In the genomic region with DNA sequence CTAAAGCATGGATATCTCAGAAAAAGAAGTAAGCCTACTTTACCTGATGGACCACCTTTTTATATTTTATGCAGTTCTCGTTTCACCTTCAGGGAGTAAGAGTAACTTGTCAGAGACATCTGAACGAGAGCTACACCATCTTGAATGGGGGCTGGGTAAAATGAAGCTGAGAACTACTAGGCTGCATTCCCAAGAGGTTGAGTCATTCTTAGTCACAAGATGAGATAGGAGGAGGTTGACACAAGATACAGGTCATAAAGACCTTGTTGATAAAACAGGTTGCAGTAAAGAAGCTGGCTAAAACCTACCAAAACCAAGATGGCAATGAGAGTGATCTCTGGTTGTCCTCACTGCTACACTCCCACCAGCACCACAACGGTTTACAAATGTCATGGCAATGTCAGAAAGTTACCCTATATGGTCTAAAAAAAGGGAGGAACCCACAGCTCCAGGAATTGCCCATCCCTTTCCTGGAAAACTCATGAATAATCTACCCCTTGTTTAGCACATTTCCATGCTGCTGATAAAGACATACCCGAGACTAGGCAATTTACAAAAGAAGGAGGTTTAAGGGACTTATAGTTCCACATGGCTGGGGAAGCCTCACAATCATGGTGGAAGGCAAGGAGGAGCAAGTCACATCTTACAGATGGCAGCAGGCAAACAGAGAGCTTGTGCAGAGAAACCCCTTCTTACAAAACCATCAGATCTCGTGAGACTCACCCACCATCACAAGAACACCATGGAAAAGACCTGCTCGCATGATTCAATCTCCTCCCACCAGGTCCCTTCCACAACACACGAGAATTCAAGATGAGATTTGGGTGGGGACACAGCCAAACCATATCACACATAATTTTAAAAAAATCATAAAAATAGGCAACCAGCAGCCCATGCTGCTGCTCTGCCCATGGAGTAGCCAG, we compare ENCODE assay signal across 1 cellular context.
TF ChIP-seq lines count a peak whose summit lies in the region.

No MANE protein-coding gene starts in this region.

TF ChIP-seq in K562, 482 proteins besides CTCF, POLR2A, EP300 and RAD21 (continued from another document and continues in another):
- TF ChIP-seq, protein P1, sequence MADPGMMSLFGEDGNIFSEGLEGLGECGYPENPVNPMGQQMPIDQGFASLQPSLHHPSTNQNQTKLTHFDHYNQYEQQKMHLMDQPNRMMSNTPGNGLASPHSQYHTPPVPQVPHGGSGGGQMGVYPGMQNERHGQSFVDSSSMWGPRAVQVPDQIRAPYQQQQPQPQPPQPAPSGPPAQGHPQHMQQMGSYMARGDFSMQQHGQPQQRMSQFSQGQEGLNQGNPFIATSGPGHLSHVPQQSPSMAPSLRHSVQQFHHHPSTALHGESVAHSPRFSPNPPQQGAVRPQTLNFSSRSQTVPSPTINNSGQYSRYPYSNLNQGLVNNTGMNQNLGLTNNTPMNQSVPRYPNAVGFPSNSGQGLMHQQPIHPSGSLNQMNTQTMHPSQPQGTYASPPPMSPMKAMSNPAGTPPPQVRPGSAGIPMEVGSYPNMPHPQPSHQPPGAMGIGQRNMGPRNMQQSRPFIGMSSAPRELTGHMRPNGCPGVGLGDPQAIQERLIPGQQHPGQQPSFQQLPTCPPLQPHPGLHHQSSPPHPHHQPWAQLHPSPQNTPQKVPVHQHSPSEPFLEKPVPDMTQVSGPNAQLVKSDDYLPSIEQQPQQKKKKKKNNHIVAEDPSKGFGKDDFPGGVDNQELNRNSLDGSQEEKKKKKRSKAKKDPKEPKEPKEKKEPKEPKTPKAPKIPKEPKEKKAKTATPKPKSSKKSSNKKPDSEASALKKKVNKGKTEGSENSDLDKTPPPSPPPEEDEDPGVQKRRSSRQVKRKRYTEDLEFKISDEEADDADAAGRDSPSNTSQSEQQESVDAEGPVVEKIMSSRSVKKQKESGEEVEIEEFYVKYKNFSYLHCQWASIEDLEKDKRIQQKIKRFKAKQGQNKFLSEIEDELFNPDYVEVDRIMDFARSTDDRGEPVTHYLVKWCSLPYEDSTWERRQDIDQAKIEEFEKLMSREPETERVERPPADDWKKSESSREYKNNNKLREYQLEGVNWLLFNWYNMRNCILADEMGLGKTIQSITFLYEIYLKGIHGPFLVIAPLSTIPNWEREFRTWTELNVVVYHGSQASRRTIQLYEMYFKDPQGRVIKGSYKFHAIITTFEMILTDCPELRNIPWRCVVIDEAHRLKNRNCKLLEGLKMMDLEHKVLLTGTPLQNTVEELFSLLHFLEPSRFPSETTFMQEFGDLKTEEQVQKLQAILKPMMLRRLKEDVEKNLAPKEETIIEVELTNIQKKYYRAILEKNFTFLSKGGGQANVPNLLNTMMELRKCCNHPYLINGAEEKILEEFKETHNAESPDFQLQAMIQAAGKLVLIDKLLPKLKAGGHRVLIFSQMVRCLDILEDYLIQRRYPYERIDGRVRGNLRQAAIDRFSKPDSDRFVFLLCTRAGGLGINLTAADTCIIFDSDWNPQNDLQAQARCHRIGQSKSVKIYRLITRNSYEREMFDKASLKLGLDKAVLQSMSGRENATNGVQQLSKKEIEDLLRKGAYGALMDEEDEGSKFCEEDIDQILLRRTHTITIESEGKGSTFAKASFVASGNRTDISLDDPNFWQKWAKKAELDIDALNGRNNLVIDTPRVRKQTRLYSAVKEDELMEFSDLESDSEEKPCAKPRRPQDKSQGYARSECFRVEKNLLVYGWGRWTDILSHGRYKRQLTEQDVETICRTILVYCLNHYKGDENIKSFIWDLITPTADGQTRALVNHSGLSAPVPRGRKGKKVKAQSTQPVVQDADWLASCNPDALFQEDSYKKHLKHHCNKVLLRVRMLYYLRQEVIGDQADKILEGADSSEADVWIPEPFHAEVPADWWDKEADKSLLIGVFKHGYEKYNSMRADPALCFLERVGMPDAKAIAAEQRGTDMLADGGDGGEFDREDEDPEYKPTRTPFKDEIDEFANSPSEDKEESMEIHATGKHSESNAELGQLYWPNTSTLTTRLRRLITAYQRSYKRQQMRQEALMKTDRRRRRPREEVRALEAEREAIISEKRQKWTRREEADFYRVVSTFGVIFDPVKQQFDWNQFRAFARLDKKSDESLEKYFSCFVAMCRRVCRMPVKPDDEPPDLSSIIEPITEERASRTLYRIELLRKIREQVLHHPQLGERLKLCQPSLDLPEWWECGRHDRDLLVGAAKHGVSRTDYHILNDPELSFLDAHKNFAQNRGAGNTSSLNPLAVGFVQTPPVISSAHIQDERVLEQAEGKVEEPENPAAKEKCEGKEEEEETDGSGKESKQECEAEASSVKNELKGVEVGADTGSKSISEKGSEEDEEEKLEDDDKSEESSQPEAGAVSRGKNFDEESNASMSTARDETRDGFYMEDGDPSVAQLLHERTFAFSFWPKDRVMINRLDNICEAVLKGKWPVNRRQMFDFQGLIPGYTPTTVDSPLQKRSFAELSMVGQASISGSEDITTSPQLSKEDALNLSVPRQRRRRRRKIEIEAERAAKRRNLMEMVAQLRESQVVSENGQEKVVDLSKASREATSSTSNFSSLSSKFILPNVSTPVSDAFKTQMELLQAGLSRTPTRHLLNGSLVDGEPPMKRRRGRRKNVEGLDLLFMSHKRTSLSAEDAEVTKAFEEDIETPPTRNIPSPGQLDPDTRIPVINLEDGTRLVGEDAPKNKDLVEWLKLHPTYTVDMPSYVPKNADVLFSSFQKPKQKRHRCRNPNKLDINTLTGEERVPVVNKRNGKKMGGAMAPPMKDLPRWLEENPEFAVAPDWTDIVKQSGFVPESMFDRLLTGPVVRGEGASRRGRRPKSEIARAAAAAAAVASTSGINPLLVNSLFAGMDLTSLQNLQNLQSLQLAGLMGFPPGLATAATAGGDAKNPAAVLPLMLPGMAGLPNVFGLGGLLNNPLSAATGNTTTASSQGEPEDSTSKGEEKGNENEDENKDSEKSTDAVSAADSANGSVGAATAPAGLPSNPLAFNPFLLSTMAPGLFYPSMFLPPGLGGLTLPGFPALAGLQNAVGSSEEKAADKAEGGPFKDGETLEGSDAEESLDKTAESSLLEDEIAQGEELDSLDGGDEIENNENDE (IDR thresholded peaks at IDR 0.05; ENCODE audit: low read depth, low read length): no peak
- no peak for TF ChIP-seq ARID2 (IDR thresholded peaks at IDR 0.05)
- no peak for TF ChIP-seq MYBL2 (IDR thresholded peaks at IDR 0.05; ENCODE audit: low read depth)
- TF ChIP-seq MYBL2 (CRISPR knock-in tag; IDR thresholded peaks at IDR 0.05; ENCODE audit: borderline replicate concordance): no peak
- TF ChIP-seq ZEB2 (IDR thresholded peaks at IDR 0.05): no peak
- peak; percentile 93 for TF ChIP-seq ZNF41 (CRISPR knock-in tag; conservative IDR thresholded peaks at IDR 0.05)
- TF ChIP-seq TBP (optimal IDR thresholded peaks at IDR 0.05; ENCODE audit: low read depth, low read length): no peak
- no peak for TF ChIP-seq ZBED1 (IDR thresholded peaks at IDR 0.05)
- TF ChIP-seq KAT2B (IDR thresholded peaks at IDR 0.05; ENCODE audit: low read depth, low read length): no peak
- TF ChIP-seq RFX5 (IDR thresholded peaks at IDR 0.05; ENCODE audit: low read depth, low read length): no peak
- TF ChIP-seq MEF2A (IDR thresholded peaks at IDR 0.05; ENCODE audit: control insufficient read depth, low read depth, low read length): no peak
- TF ChIP-seq, protein P2, sequence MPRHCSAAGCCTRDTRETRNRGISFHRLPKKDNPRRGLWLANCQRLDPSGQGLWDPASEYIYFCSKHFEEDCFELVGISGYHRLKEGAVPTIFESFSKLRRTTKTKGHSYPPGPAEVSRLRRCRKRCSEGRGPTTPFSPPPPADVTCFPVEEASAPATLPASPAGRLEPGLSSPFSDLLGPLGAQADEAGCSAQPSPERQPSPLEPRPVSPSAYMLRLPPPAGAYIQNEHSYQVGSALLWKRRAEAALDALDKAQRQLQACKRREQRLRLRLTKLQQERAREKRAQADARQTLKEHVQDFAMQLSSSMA (CRISPR knock-in tag; IDR thresholded peaks at IDR 0.05): no peak
- TF ChIP-seq, protein P3, sequence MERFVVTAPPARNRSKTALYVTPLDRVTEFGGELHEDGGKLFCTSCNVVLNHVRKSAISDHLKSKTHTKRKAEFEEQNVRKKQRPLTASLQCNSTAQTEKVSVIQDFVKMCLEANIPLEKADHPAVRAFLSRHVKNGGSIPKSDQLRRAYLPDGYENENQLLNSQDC (CRISPR knock-in tag; IDR thresholded peaks at IDR 0.05): no peak
- TF ChIP-seq, protein P4, sequence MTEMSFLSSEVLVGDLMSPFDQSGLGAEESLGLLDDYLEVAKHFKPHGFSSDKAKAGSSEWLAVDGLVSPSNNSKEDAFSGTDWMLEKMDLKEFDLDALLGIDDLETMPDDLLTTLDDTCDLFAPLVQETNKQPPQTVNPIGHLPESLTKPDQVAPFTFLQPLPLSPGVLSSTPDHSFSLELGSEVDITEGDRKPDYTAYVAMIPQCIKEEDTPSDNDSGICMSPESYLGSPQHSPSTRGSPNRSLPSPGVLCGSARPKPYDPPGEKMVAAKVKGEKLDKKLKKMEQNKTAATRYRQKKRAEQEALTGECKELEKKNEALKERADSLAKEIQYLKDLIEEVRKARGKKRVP (CRISPR knock-in tag; IDR thresholded peaks at IDR 0.05): peak; percentile 69
- TF ChIP-seq RBM15 (IDR thresholded peaks at IDR 0.05; ENCODE audit: insufficient read depth, low read length): no peak
- TF ChIP-seq, protein P5, sequence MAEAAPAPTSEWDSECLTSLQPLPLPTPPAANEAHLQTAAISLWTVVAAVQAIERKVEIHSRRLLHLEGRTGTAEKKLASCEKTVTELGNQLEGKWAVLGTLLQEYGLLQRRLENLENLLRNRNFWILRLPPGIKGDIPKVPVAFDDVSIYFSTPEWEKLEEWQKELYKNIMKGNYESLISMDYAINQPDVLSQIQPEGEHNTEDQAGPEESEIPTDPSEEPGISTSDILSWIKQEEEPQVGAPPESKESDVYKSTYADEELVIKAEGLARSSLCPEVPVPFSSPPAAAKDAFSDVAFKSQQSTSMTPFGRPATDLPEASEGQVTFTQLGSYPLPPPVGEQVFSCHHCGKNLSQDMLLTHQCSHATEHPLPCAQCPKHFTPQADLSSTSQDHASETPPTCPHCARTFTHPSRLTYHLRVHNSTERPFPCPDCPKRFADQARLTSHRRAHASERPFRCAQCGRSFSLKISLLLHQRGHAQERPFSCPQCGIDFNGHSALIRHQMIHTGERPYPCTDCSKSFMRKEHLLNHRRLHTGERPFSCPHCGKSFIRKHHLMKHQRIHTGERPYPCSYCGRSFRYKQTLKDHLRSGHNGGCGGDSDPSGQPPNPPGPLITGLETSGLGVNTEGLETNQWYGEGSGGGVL (CRISPR knock-in tag; IDR thresholded peaks at IDR 0.05): peak; percentile 83
- no peak for TF ChIP-seq CREB1 (IDR thresholded peaks at IDR 0.05)
- no peak for TF ChIP-seq CREB1 (CRISPR knock-in tag; IDR thresholded peaks at IDR 0.05)
- TF ChIP-seq, protein P6, sequence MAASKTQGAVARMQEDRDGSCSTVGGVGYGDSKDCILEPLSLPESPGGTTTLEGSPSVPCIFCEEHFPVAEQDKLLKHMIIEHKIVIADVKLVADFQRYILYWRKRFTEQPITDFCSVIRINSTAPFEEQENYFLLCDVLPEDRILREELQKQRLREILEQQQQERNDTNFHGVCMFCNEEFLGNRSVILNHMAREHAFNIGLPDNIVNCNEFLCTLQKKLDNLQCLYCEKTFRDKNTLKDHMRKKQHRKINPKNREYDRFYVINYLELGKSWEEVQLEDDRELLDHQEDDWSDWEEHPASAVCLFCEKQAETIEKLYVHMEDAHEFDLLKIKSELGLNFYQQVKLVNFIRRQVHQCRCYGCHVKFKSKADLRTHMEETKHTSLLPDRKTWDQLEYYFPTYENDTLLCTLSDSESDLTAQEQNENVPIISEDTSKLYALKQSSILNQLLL (CRISPR knock-in tag; IDR thresholded peaks at IDR 0.05; ENCODE audit: borderline replicate concordance): no peak
- TF ChIP-seq ZNF217 (CRISPR knock-in tag; IDR thresholded peaks at IDR 0.05): no peak
- no peak for TF ChIP-seq ZNF408 (CRISPR knock-in tag; IDR thresholded peaks at IDR 0.05; ENCODE audit: low read depth)
- no peak for TF ChIP-seq ZNF24 (IDR thresholded peaks at IDR 0.05)
- TF ChIP-seq, protein P7, sequence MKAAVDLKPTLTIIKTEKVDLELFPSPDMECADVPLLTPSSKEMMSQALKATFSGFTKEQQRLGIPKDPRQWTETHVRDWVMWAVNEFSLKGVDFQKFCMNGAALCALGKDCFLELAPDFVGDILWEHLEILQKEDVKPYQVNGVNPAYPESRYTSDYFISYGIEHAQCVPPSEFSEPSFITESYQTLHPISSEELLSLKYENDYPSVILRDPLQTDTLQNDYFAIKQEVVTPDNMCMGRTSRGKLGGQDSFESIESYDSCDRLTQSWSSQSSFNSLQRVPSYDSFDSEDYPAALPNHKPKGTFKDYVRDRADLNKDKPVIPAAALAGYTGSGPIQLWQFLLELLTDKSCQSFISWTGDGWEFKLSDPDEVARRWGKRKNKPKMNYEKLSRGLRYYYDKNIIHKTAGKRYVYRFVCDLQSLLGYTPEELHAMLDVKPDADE (conservative IDR thresholded peaks at IDR 0.05; ENCODE audit: control insufficient read depth, low read depth, low read length): no peak
- TF ChIP-seq, protein P8, sequence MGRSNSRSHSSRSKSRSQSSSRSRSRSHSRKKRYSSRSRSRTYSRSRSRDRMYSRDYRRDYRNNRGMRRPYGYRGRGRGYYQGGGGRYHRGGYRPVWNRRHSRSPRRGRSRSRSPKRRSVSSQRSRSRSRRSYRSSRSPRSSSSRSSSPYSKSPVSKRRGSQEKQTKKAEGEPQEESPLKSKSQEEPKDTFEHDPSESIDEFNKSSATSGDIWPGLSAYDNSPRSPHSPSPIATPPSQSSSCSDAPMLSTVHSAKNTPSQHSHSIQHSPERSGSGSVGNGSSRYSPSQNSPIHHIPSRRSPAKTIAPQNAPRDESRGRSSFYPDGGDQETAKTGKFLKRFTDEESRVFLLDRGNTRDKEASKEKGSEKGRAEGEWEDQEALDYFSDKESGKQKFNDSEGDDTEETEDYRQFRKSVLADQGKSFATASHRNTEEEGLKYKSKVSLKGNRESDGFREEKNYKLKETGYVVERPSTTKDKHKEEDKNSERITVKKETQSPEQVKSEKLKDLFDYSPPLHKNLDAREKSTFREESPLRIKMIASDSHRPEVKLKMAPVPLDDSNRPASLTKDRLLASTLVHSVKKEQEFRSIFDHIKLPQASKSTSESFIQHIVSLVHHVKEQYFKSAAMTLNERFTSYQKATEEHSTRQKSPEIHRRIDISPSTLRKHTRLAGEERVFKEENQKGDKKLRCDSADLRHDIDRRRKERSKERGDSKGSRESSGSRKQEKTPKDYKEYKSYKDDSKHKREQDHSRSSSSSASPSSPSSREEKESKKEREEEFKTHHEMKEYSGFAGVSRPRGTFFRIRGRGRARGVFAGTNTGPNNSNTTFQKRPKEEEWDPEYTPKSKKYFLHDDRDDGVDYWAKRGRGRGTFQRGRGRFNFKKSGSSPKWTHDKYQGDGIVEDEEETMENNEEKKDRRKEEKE (IDR thresholded peaks at IDR 0.05; ENCODE audit: borderline replicate concordance in 1 of 2, control insufficient read depth in 1 of 2, low read depth in 2 of 2, low read length in 1 of 2): no peak
- TF ChIP-seq C11orf30 (IDR thresholded peaks at IDR 0.05; ENCODE audit: low read depth): no peak
